In the genomic region with DNA sequence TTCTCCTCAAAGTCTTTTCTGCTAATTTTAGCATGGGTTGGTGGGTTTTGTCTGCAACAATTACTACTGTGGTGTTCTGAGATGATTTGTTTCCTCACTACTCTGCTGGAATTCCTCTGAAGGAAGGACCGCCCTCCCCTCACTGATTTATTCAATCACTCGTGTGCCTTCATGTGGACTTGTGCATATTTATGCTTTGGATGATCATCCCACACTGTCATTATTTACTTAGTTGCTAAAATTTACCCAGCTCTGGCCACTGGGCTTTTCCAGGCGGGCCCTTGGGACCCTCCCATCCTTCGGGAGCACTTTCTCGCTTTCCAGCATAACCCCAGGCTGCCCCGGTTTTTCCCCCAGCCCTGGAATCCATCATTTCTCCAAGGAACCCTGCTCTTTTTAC, we compare ENCODE assay signal across 22 cellular contexts. TPM values are rescaled to one million over a fixed set of nuclear protein-coding genes. Genes with fewer than 3 reads are reported as not detected.
"Had no signal": no experiment of that assay in that cellular context is flagged by ENCODE, and none has a peak within 500 bp of the region (broad histone marks: within the 10 kb centered on the region; RNA-seq: fewer than 3 reads in every experiment).

No MANE protein-coding gene starts in this region.

- H3K4me3 ChIP-seq: colonic mucosa, gastrocnemius medialis, left ventricle myocardium inferior, lower lobe of right lung, pancreas, right lobe of liver, transverse colon, upper lobe of right lung, uterus had no signal

- DNase-seq: colonic mucosa; effector CD8-positive, alpha-beta T cell; endodermal cell; foreskin fibroblast; gastrocnemius medialis; kidney; left ventricle myocardium inferior; lower lobe of right lung; naive thymus-derived CD8-positive, alpha-beta T cell; nephron progenitor cell; nucleus accumbens; pancreas; right lobe of liver; small intestine; stimulated activated CD4-positive, alpha-beta T cell treated with anti-CD3 and anti-CD28 coated beads, Interleukin-15, amount 100 ng/mL, for 24 hours; stimulated activated CD4-positive, alpha-beta T cell treated with anti-CD3 and anti-CD28 coated beads, Interleukin-2, amount 100 ng/mL, for 48 hours; stimulated activated naive B cell treated with anti-CD40 and anti-IgM and Interleukin-4, amounts not matched to agents 10 μg/mL and 1 μg/mL and 100 μg/mL, for 72 hours; transverse colon; upper lobe of right lung; uterus had no signal

- ATAC-seq: esophagus mucosa; gastrocnemius medialis; lower lobe of right lung; naive thymus-derived CD8-positive, alpha-beta T cell; pancreas; stimulated activated naive B cell treated with anti-CD40 and anti-IgM and Interleukin-4, amounts not matched to agents 10 μg/mL and 1 μg/mL and 100 μg/mL, for 72 hours; upper lobe of right lung had no signal

RNA-seq across cellular contexts. Expression of a gene that starts 41.7 kb away (rescaled TPM):
- total RNA-seq: gastrocnemius medialis; myocyte; naive thymus-derived CD8-positive, alpha-beta T cell had no signal
